ENCODE assay signal across 8 cellular contexts in the genomic region with DNA sequence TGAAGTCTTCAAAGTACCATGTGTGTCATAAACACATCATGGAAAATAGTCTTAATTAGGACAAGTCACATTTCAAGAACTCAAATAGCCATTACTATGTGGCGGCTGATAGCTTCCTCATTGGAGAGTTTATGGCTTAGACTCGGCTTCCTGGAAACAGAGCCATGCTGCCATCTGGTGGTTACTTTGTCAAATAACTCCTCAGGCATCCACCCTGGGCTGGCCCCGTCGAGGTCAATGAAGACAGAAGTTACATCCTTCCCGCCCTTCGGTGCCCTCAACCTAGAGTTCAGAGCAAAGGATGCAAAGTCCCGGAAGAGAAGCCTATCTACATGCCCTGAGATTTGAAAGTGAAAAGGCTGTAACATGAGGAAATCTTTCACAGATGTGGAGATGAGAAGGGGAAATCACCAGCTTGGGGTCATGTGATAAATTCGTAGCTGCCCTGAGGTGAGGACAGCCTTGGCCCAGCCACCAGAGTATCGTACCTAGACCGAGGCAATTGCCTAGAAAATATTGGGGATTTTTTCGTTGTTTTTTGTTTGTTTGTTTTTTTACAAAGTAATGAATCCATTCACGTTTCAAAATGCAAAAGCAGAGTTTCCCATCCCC. TPM values are rescaled to one million over a fixed set of nuclear protein-coding genes. Genes with fewer than 3 reads are reported as not detected.
DNase-seq lines count a peak whose midpoint lies in the region; ATAC-seq and TF ChIP-seq lines count a peak whose summit lies in the region.

No MANE protein-coding gene starts in this region.

- peaks cover 20% of the 10 kb centered on the region for H3K4me1 Mint-ChIP-seq in chondrocyte (ENCODE audit: low read depth)

- peaks cover 2% of the 10 kb centered on the region for H3K36me3 Mint-ChIP-seq in chondrocyte (ENCODE audit: low read depth)

- peak; percentile 76 for ATAC-seq in HG03469 (IDR thresholded peaks at IDR 0.05; ENCODE audit: unreplicated experiment)

- H3K27me3 Mint-ChIP-seq in chondrocyte (ENCODE audit: low read depth) = peaks cover 4% of the 10 kb centered on the region

- DNase-seq in Ammon's horn (ENCODE audit: low spot score) (peak; percentile 91), GM19238 (ENCODE audit: insufficient read length, low spot score) (peak; percentile 63), NCI-H524 treated with DMSO at 0.1 percent for 48 hours (lab: John Stamatoyannopoulos, UW) (peak; percentile 8), chondrocyte (ENCODE audit: low spot score) (no peak), left kidney (ENCODE audit: low read depth, low spot score) (peak; percentile 90)
- peak; percentile 54 to 61 for DNase-seq in activated CD4-positive, alpha-beta T cell treated with anti-CD3 and anti-CD28 coated beads for 24 hours (ENCODE audit: low read depth in 2 of 2)
- DNase-seq in stimulated activated CD4-positive, alpha-beta T cell treated with anti-CD3 and anti-CD28 coated beads, Interleukin-4, amount 100 ng/mL, for 4 hours = peak; percentile 56 to 63

- H3K27ac Mint-ChIP-seq in chondrocyte (ENCODE audit: unreplicated experiment) = no peak overlapping the region

- H3K9me3 Mint-ChIP-seq in chondrocyte (ENCODE audit: low read depth) = peaks cover 9% of the 10 kb centered on the region

- H3K4me3 Mint-ChIP-seq in chondrocyte (ENCODE audit: unreplicated experiment) = no peak overlapping the region

- peak; percentile 93 for TF ChIP-seq CTCF in chondrocyte (IDR thresholded peaks at IDR 0.05)

RNA-seq across cellular contexts. Expression of gene ZNF169, which starts 45.5 kb away (rescaled TPM):
- 3.1 to 4.1 TPM (median 3.6 TPM) in 3 replicates for total RNA-seq in chondrocyte
